Comparison of ENCODE assay signal across 24 cellular contexts in the genomic region with DNA sequence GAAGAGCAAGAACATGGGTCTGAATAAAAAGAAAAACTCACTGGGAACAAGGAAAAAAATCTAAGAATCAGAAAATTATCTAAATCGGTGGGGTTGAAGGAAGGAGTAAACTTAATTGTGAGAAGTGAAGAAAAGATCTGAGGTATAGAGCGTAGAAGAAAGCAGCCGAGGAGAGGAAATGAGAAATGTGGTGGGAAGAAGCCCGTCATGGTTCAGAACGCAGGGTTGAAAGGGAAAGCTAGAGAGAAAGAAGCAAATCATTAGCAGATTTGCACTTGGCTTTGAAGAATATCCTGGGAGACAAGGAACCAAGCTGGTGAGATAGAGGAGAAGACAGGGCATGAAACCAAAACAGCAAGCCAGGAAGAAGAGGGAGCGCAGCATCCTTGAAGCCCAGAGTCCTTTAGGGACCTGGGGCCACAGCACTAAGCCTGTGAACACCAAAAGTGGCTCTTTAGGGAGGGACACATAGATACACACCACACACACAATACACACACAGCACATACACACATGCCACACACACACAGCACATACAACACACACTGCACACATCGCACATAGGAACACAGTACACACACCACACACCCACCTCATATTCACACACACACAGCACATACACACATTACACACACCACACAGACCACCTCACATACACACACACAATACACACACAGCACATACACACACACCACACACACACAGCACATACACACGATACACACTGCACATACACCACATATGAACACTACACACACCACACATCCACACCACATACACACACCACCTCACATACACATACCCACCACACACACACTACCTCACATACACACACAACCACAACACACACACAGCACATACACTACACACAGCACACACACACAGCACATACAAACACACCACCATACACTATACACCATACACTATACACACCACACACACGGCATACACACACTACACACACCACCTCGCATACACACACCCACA.
DNase-seq lines count a peak whose midpoint lies in the region; ATAC-seq and TF ChIP-seq lines count a peak whose summit lies in the region.
"Had no signal": no experiment of that assay in that cellular context is flagged by ENCODE, and none has a peak within 500 bp of the region (broad histone marks: within the 10 kb centered on the region; RNA-seq: fewer than 3 reads in every experiment).

No MANE protein-coding gene starts in this region.

- H2BK5ac ChIP-seq in IMR-90 (ENCODE audit: low read depth, low read length, poor library complexity, severe bottlenecking): peak overlapping the region; percentile 68
- H2BK5ac ChIP-seq in neuronal stem cell (ENCODE audit: low read length): no peak overlapping the region

- H3K4me2 ChIP-seq in IMR-90 (ENCODE audit: low read depth, low read length) (no peak overlapping the region), neuronal stem cell (ENCODE audit: insufficient read depth, low read length, poor library complexity, severe bottlenecking) (no peak overlapping the region)
- H3K4me2 ChIP-seq: SK-N-SH had no signal

- peaks cover 0 to 1% (median 0%) of the 10 kb centered on the region in 3 donors for H3K27me3 Mint-ChIP-seq in CD14-positive monocyte (ENCODE audit: low read depth in 3 of 3)
- H3K27me3 Mint-ChIP-seq: activated naive CD8-positive, alpha-beta T cell; effector memory CD8-positive, alpha-beta T cell had no signal

- DNase-seq in IMR-90 (no peak), neuronal stem cell (ENCODE audit: low spot score) (no peak), ureter (ENCODE audit: low spot score) (no peak), CD14-positive monocyte (ENCODE audit: low spot score) (no peak), AG08396 (ENCODE audit: low spot score) (no peak)
- no peak for DNase-seq in activated CD4-positive, alpha-beta T cell treated with anti-CD3 and anti-CD28 coated beads, Interleukin-2, amount 50 U/mL, for 1 hour
- DNase-seq: Caco-2; effector memory CD8-positive, alpha-beta T cell; glutamatergic neuron; H7; KG1; NCI-H1048; NCI-H2029 treated with DMSO at 0.1 percent for 48 hours; NCI-H446 treated with DMSO at 0.1 percent for 48 hours; NK-92 treated with Interleukin-12 subunit alpha and Interleukin-12 subunit beta, amount 100 ng/mL, for 24 hours; occipital lobe; SK-N-SH; tibial artery had no signal

- H3K4me3 ChIP-seq in IMR-90 (ENCODE audit: insufficient read depth, low read depth, low read length): no peak overlapping the region
- H3K4me3 ChIP-seq in neuronal stem cell (ENCODE audit: low read length in 2 of 2): peak overlapping the region in 1 of 2 donors; percentile 55
- H3K4me3 ChIP-seq: tibial artery had no signal

- H4K91ac ChIP-seq in IMR-90 (ENCODE audit: insufficient read depth, low read depth, low read length): no peak overlapping the region
- H4K91ac ChIP-seq in neuronal stem cell (ENCODE audit: low read depth, low read length, poor library complexity): no peak overlapping the region

- no peak overlapping the region for H2BK15ac ChIP-seq in IMR-90 (ENCODE audit: low read depth, low read length)
- no peak overlapping the region for H2BK15ac ChIP-seq in neuronal stem cell (ENCODE audit: low read length)

- CTCF ChIA-PET in IMR-90 (lab: Yijun Ruan, JAX): no interaction called here

- WGBS in IMR-90 (ENCODE audit: extremely low coverage in 2 of 2, insufficient read length in 1 of 2), 2 experiments: 87% methylated on average over 9 of the region's 10 CpGs; no CpG with 5 or more reads in 1 of the 2 experiments
- 100% methylated on average over 2 of the region's 10 CpGs; no CpG with 5 or more reads in 1 of the 2 donors for WGBS in neuronal stem cell (ENCODE audit: extremely low coverage in 2 of 2, insufficient read length in 2 of 2, insufficient replicate concordance in 1 of 2), 2 donors

- H3K4me1 ChIP-seq in IMR-90 (ENCODE audit: control insufficient read depth, insufficient read depth, low read length): peaks cover 3% of the 10 kb centered on the region
- H3K4me1 ChIP-seq in neuronal stem cell (ENCODE audit: control insufficient read depth in 2 of 2, insufficient read depth in 1 of 2, low read depth in 1 of 2, low read length in 2 of 2): peaks cover 0 to 3% of the 10 kb centered on the region in 2 donors
- H3K4me1 ChIP-seq: Caco-2 had no signal

- H3K9me3 ChIP-seq in IMR-90 (ENCODE audit: control insufficient read depth, insufficient read depth, low read length): no peaks in the 10 kb centered on the region
- H3K9me3 ChIP-seq in neuronal stem cell (replicated peaks in 1 of 2; ENCODE audit: control insufficient read depth in 2 of 2, insufficient read depth in 1 of 2, low read depth in 1 of 2, low read length in 2 of 2): peaks cover 0 to 12% of the 10 kb centered on the region in 2 donors
- H3K9me3 ChIP-seq: SK-N-SH, tibial artery had no signal

- H2AK9ac ChIP-seq in IMR-90 (replicated peaks; ENCODE audit: low read depth, low read length, poor library complexity): no peak overlapping the region

- peaks cover 0 to 3% (median 0%) of the 10 kb centered on the region in 7 donors for H3K9me3 Mint-ChIP-seq in CD14-positive monocyte
- H3K9me3 Mint-ChIP-seq: effector memory CD8-positive, alpha-beta T cell; stimulated activated effector memory CD8-positive, alpha-beta T cell treated with anti-CD3 and anti-CD28 coated beads, Interleukin-12 subunit alpha, Interleukin-12 subunit beta, amount 100 ng/mL, for 72 hours had no signal

- H3K36me3 ChIP-seq in IMR-90 (ENCODE audit: control insufficient read depth, insufficient read depth, low read length): no peaks in the 10 kb centered on the region
- H3K36me3 ChIP-seq in neuronal stem cell (replicated peaks in 1 of 2; ENCODE audit: control insufficient read depth in 2 of 2, insufficient read depth in 2 of 2, low read length in 2 of 2): peaks cover 0 to 7% of the 10 kb centered on the region in 2 donors
- H3K36me3 ChIP-seq: tibial artery had no signal

- TF ChIP-seq CTCF in IMR-90 (conservative IDR thresholded peaks at IDR 0.05; ENCODE audit: low read depth, low read length): no peak
- no peak for TF ChIP-seq CTCF in CD14-positive monocyte (IDR thresholded peaks at IDR 0.05)

- H4K20me1 ChIP-seq in IMR-90 (ENCODE audit: insufficient read depth, low read length): no peaks in the 10 kb centered on the region

- peak overlapping the region; percentile 60; the same call in 1 of the 2 replicates for H3K14ac ChIP-seq in IMR-90 (replicated peaks; ENCODE audit: low read depth, low read length)
- peak overlapping the region; percentile 10 for H3K14ac ChIP-seq in neuronal stem cell (ENCODE audit: low read length)

- H3K27ac Mint-ChIP-seq in CD14-positive monocyte: no peak overlapping the region
- H3K27ac Mint-ChIP-seq: activated naive CD8-positive, alpha-beta T cell; effector memory CD8-positive, alpha-beta T cell; stimulated activated effector memory CD8-positive, alpha-beta T cell treated with anti-CD3 and anti-CD28 coated beads, Interleukin-12 subunit alpha, Interleukin-12 subunit beta, amount 100 ng/mL, for 72 hours had no signal

- H3K9me1 ChIP-seq in IMR-90 (ENCODE audit: insufficient read depth, low read length): peaks cover 19% of the 10 kb centered on the region

- no peak overlapping the region for H3K23ac ChIP-seq in IMR-90 (ENCODE audit: low read depth, low read length)
- H3K23ac ChIP-seq in neuronal stem cell (ENCODE audit: low read depth, low read length, poor library complexity): peak overlapping the region; percentile 15

- no peaks in the 10 kb centered on the region for H3K4me1 Mint-ChIP-seq in CD14-positive monocyte
- H3K4me1 Mint-ChIP-seq: stimulated activated effector memory CD8-positive, alpha-beta T cell treated with anti-CD3 and anti-CD28 coated beads, Interleukin-12 subunit alpha, Interleukin-12 subunit beta, amount 100 ng/mL, for 72 hours had no signal

- no peak overlapping the region for H4K8ac ChIP-seq in IMR-90 (ENCODE audit: low read depth in 2 of 2, low read length in 2 of 2)
- no peak overlapping the region for H4K8ac ChIP-seq in neuronal stem cell (ENCODE audit: low read depth, low read length)

- peak overlapping the region; percentile 46 for H2AFZ ChIP-seq in IMR-90 (replicated peaks; ENCODE audit: low read length, poor library complexity)
- H2AFZ ChIP-seq in neuronal stem cell (ENCODE audit: low read length): no peak overlapping the region

- peaks cover 0 to 4% of the 10 kb centered on the region in 2 experiments; a peak in 1 of 4 replicates for H3K79me1 ChIP-seq in IMR-90 (ENCODE audit: low read depth in 1 of 2, low read length in 2 of 2)
- H3K79me1 ChIP-seq in neuronal stem cell (ENCODE audit: low read depth, low read length): peaks cover 2% of the 10 kb centered on the region

- H3K56ac ChIP-seq in IMR-90 (ENCODE audit: extremely low read depth, insufficient read depth, low read length): no peak overlapping the region

- H3K9ac ChIP-seq in IMR-90 (ENCODE audit: low read depth, low read length) (no peak overlapping the region), neuronal stem cell (ENCODE audit: low read depth, low read length, poor library complexity) (peak overlapping the region; percentile 56)
- H3K9ac ChIP-seq: SK-N-SH had no signal

- H3K27ac ChIP-seq in IMR-90 (ENCODE audit: insufficient read depth, low read length) (no peak overlapping the region), neuronal stem cell (replicated peaks; ENCODE audit: low read length) (no peak overlapping the region)
- H3K27ac ChIP-seq: tibial artery had no signal

- H4K5ac ChIP-seq in IMR-90 (ENCODE audit: low read depth, low read length): no peak overlapping the region

- H2AK5ac ChIP-seq in IMR-90 (ENCODE audit: low read depth, low read length) (peak overlapping the region; percentile 63; the same call in 1 of the 2 replicates), neuronal stem cell (ENCODE audit: low read depth, low read length) (no peak overlapping the region)

- TF ChIP-seq RAD21 in IMR-90 (IDR thresholded peaks at IDR 0.05; ENCODE audit: low read length): no peak

- no peak overlapping the region for H3K4me3 Mint-ChIP-seq in CD14-positive monocyte
- H3K4me3 Mint-ChIP-seq: activated naive CD8-positive, alpha-beta T cell; effector memory CD8-positive, alpha-beta T cell; stimulated activated effector memory CD8-positive, alpha-beta T cell treated with anti-CD3 and anti-CD28 coated beads, Interleukin-12 subunit alpha, Interleukin-12 subunit beta, amount 100 ng/mL, for 72 hours had no signal

- no peak overlapping the region for H2BK120ac ChIP-seq in IMR-90 (ENCODE audit: low read depth, low read length)
- H2BK120ac ChIP-seq in neuronal stem cell (ENCODE audit: low read depth, low read length): no peak overlapping the region

- H3K36me3 Mint-ChIP-seq in CD14-positive monocyte: no peaks in the 10 kb centered on the region
- H3K36me3 Mint-ChIP-seq: activated naive CD8-positive, alpha-beta T cell; stimulated activated effector memory CD8-positive, alpha-beta T cell treated with anti-CD3 and anti-CD28 coated beads, Interleukin-12 subunit alpha, Interleukin-12 subunit beta, amount 100 ng/mL, for 72 hours had no signal

- H2BK20ac ChIP-seq in IMR-90 (ENCODE audit: low read depth, low read length): no peak overlapping the region

- in situ Hi-C loops in IMR-90 (cut with MboI; ENCODE audit: low sequenced_read_pairs): no loop called here

- intact Hi-C loops in IMR-90 (cut with micrococcal nuclease) (no loop called here), CD14-positive monocyte (cut with micrococcal nuclease) (no loop called here)

- BruUV-seq in IMR-90 (replicated peaks; lab: Mats Ljungman, UMichigan): no TSS peak

- no peak overlapping the region for H2BK12ac ChIP-seq in neuronal stem cell (ENCODE audit: low read length)

- dilution Hi-C loops in IMR-90 (cut with HindIII; ENCODE audit: low sequenced_read_pairs, unreplicated experiment): no loop called here

- POLR2A ChIA-PET in IMR-90 (lab: Charles Lee; ENCODE audit: unreplicated experiment): no interaction called here

- TF ChIP-seq POLR2A in IMR-90 (IDR thresholded peaks at IDR 0.05; ENCODE audit: low read depth, low read length): no peak

- peak; percentile 73 for ATAC-seq in GM18519 (IDR thresholded peaks at IDR 0.05; ENCODE audit: low FRiP score, unreplicated experiment)
- ATAC-seq in GM21717 (IDR thresholded peaks at IDR 0.05; ENCODE audit: unreplicated experiment): peak; percentile 78
- no peak for ATAC-seq in IMR-90 (ENCODE audit: low read depth)
- ATAC-seq: effector memory CD8-positive, alpha-beta T cell; left lobe of liver; sciatic nerve; stimulated activated effector memory CD8-positive, alpha-beta T cell treated with anti-CD3 and anti-CD28 coated beads, Interleukin-12 subunit alpha, Interleukin-12 subunit beta, amount 100 ng/mL, for 72 hours had no signal

- H3K27me3 ChIP-seq in IMR-90 (ENCODE audit: control insufficient read depth, insufficient read depth, low read length) (no peaks in the 10 kb centered on the region), neuronal stem cell (ENCODE audit: control insufficient read depth in 3 of 3, insufficient read depth in 3 of 3, low read depth in 1 of 3, low read length in 3 of 3) (no peaks in the 10 kb centered on the region)
- H3K27me3 ChIP-seq: tibial artery had no signal

- no peak overlapping the region for H3K4ac ChIP-seq in IMR-90 (ENCODE audit: low read depth, low read length)
- H3K4ac ChIP-seq in neuronal stem cell (ENCODE audit: low read length): no peak overlapping the region

- H3K18ac ChIP-seq in IMR-90 (ENCODE audit: low read depth, low read length) (no peak overlapping the region), neuronal stem cell (ENCODE audit: low read length) (no peak overlapping the region)
